10 cellular contexts compared by ENCODE assay signal in the genomic region with DNA sequence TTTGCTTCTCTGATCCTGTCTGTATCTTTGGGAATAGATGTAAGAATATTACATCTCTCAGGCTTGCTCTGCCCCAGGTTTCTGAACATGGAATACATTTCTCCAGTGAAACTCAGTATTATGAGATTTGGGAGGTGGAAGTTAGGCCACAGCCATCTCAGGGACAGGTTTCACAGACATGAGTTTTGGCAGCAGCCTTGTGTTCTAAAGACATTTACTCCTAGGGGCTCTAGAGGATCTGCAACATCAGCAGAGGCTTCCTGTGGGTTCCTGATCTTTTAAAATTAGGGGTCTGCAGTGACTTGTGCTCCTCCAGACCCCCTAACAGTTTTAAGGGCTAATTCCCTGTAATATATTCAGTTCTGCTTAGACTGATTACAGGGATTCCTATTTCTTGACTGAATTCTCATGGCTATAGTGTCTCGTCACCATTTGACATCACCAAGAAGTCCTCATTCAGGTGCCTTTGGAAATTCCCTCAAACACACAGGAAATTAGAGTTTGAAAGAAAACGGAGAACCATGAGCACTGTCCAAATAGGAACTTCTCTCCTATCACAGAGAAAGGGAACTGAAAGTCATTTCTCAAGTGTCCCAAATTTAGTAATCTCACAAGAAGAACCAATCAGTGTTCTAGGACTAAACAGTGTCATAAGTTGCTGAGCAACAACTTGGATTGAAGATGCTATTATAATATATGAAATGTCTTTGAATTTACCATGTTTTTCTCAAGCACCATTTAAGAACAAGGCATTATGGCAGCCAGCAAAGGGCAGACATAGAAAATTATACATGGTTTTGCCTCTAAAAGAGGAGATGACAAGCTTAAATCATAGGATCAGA. TPM values are rescaled to one million over a fixed set of nuclear protein-coding genes. Genes with fewer than 3 reads are reported as not detected.
DNase-seq lines count a peak whose midpoint lies in the region; ATAC-seq and TF ChIP-seq lines count a peak whose summit lies in the region.
"Had no signal": no experiment of that assay in that cellular context is flagged by ENCODE, and none has a peak within 500 bp of the region (broad histone marks: within the 10 kb centered on the region; RNA-seq: fewer than 3 reads in every experiment).

No MANE protein-coding gene starts in this region.

- H3K27me3 ChIP-seq in adrenal gland (no peaks in the 10 kb centered on the region), breast epithelium (no peaks in the 10 kb centered on the region)

- H3K9me3 Mint-ChIP-seq in activated CD4-positive, alpha-beta T cell treated with anti-CD3 and anti-CD28 coated beads for 36 hours (ENCODE audit: low read depth) = no peaks in the 10 kb centered on the region
- no peaks in the 10 kb centered on the region for H3K9me3 Mint-ChIP-seq in natural killer cell treated with Interleukin-12 subunit alpha and Interleukin-12 subunit beta and Interleukin-15 and Interleukin-18, amount 100 ng/mL, for 72 hours

- no peak overlapping the region for H3K4me3 ChIP-seq in adrenal gland
- no peak overlapping the region for H3K4me3 ChIP-seq in breast epithelium

- POLR2A ChIA-PET in activated CD4-positive, alpha-beta T cell treated with anti-CD3 and anti-CD28 coated beads for 36 hours (lab: Charles Lee) = no interaction called here

- intact Hi-C loops in activated CD4-positive, alpha-beta T cell treated with anti-CD3 and anti-CD28 coated beads for 36 hours (cut with DNase I, micrococcal nuclease) = no loop called here
- intact Hi-C loops in adrenal gland (cut with DNase I) = no loop called here
- intact Hi-C loops in breast epithelium (cut with DNase I; ENCODE audit: low total_unique reads) = no loop called here

- peak overlapping the region in 3 of 5 donors; percentile 1 to 77 (median 53) for H3K27ac ChIP-seq in adrenal gland
- H3K27ac ChIP-seq in breast epithelium = no peak overlapping the region

- ATAC-seq in activated CD4-positive, alpha-beta T cell treated with anti-CD3 and anti-CD28 coated beads for 36 hours = peak; percentile 60
- ATAC-seq in HG03159 (IDR thresholded peaks at IDR 0.05; ENCODE audit: unreplicated experiment) = peak; percentile 66
- peak; percentile 66 for ATAC-seq in natural killer cell treated with Interleukin-12 subunit alpha and Interleukin-12 subunit beta and Interleukin-15 and Interleukin-18, amount 100 ng/mL, for 72 hours

- TF ChIP-seq POLR2A in adrenal gland (IDR thresholded peaks at IDR 0.05) (peak in 1 of 2 donors; percentile 43), breast epithelium (IDR thresholded peaks at IDR 0.05) (no peak)

- H3K4me1 ChIP-seq in adrenal gland (replicated peaks in 1 of 2) (peaks cover 0 to 7% of the 10 kb centered on the region in 2 donors), breast epithelium (no peaks in the 10 kb centered on the region)

- no peaks in the 10 kb centered on the region for H3K36me3 Mint-ChIP-seq in activated CD4-positive, alpha-beta T cell treated with anti-CD3 and anti-CD28 coated beads for 36 hours (ENCODE audit: low read depth)
- peaks cover 9% of the 10 kb centered on the region for H3K36me3 Mint-ChIP-seq in natural killer cell treated with Interleukin-12 subunit alpha and Interleukin-12 subunit beta and Interleukin-15 and Interleukin-18, amount 100 ng/mL, for 72 hours

- DNase-seq in activated CD4-positive, alpha-beta T cell treated with anti-CD3 and anti-CD28 coated beads for 36 hours = no peak
- DNase-seq in activated CD4-positive, alpha-beta T cell treated with anti-CD3 and anti-CD28 coated beads for 48 hours = no peak
- DNase-seq in adrenal gland (no peak), breast epithelium (ENCODE audit: low spot score in 2 of 2) (no peak), DMS53 (lab: John Stamatoyannopoulos, UW) (no peak), NCI-H748 treated with DMSO at 0.1 percent for 48 hours (lab: John Stamatoyannopoulos, UW) (no peak)
- no peak for DNase-seq in natural killer cell treated with Interleukin-12 subunit alpha and Interleukin-12 subunit beta and Interleukin-15 and Interleukin-18, amount 100 ng/mL, for 72 hours (ENCODE audit: low spot score)

- peaks cover 18% of the 10 kb centered on the region for H3K27me3 Mint-ChIP-seq in activated CD4-positive, alpha-beta T cell treated with anti-CD3 and anti-CD28 coated beads for 36 hours
- H3K27me3 Mint-ChIP-seq in natural killer cell treated with Interleukin-12 subunit alpha and Interleukin-12 subunit beta and Interleukin-15 and Interleukin-18, amount 100 ng/mL, for 72 hours = peaks cover 0 to 13% of the 10 kb centered on the region in 2 donors

- no peak overlapping the region for H3K27ac Mint-ChIP-seq in activated CD4-positive, alpha-beta T cell treated with anti-CD3 and anti-CD28 coated beads for 36 hours
- H3K27ac Mint-ChIP-seq in natural killer cell treated with Interleukin-12 subunit alpha and Interleukin-12 subunit beta and Interleukin-15 and Interleukin-18, amount 100 ng/mL, for 72 hours = peak overlapping the region in 1 of 2 donors; percentile 73

- no peaks in the 10 kb centered on the region for H3K9me3 ChIP-seq in adrenal gland (replicated peaks in 1 of 3)
- H3K9me3 ChIP-seq in breast epithelium = no peaks in the 10 kb centered on the region

- no peak overlapping the region for H3K4me3 Mint-ChIP-seq in activated CD4-positive, alpha-beta T cell treated with anti-CD3 and anti-CD28 coated beads for 36 hours
- no peak overlapping the region for H3K4me3 Mint-ChIP-seq in natural killer cell treated with Interleukin-12 subunit alpha and Interleukin-12 subunit beta and Interleukin-15 and Interleukin-18, amount 100 ng/mL, for 72 hours

- no peak for TF ChIP-seq CTCF in adrenal gland (IDR thresholded peaks at IDR 0.05)
- TF ChIP-seq CTCF in breast epithelium (IDR thresholded peaks at IDR 0.05) = no peak

- H3K4me1 Mint-ChIP-seq in activated CD4-positive, alpha-beta T cell treated with anti-CD3 and anti-CD28 coated beads for 36 hours = peaks cover 6% of the 10 kb centered on the region
- peaks cover 10 to 25% of the 10 kb centered on the region in 2 donors for H3K4me1 Mint-ChIP-seq in natural killer cell treated with Interleukin-12 subunit alpha and Interleukin-12 subunit beta and Interleukin-15 and Interleukin-18, amount 100 ng/mL, for 72 hours (ENCODE audit: low read depth in 2 of 2)

- no peaks in the 10 kb centered on the region for H3K36me3 ChIP-seq in adrenal gland (replicated peaks in 1 of 2)
- no peaks in the 10 kb centered on the region for H3K36me3 ChIP-seq in breast epithelium

- CTCF ChIA-PET in activated CD4-positive, alpha-beta T cell treated with anti-CD3 and anti-CD28 coated beads for 36 hours (lab: Charles Lee) = interaction anchor here (1.1 kb wide), 1 partner anchor 255 kb away, joined by 3 read pairs; no protein-coding TSS in a partner anchor

- WGBS in adrenal gland, 4 donors = 44 to 56% (median 52%) methylated on average over 2 of the region's 2 CpGs

RNA-seq across cellular contexts. Expression of a gene that starts 2.5 kb away (rescaled TPM):
- 1 to 10 TPM; 4.3 to 6.0 TPM for total RNA-seq in activated CD4-positive, alpha-beta T cell treated with anti-CD3 and anti-CD28 coated beads for 36 hours
- total RNA-seq in adrenal gland (1,000 to 10,000 TPM in 1 of 8 donors, 100 to 1,000 TPM in 7; 186 to 1,447 (median 645) TPM), breast epithelium (100 to 1,000 TPM; 237 to 259 (median 238) TPM)
- polyA plus RNA-seq in adrenal gland = 100 to 1,000 TPM; 101 to 572 (median 129) TPM
- total RNA-seq in natural killer cell treated with Interleukin-12 subunit alpha and Interleukin-12 subunit beta and Interleukin-15 and Interleukin-18, amount 100 ng/mL, for 72 hours = 100 to 1,000 TPM in 1 of 2 donors, 10 to 100 TPM in 1; 28.4 to 184 TPM

RNA-seq across cellular contexts. Expression of a gene that starts 30.2 kb away (rescaled TPM):
- not detected for total RNA-seq in activated CD4-positive, alpha-beta T cell treated with anti-CD3 and anti-CD28 coated beads for 36 hours
- total RNA-seq in adrenal gland (under 1 TPM in 1 of 8 donors, not detected in 7; 0.31 TPM), breast epithelium (not detected)
- polyA plus RNA-seq in adrenal gland = not detected
- total RNA-seq in natural killer cell treated with Interleukin-12 subunit alpha and Interleukin-12 subunit beta and Interleukin-15 and Interleukin-18, amount 100 ng/mL, for 72 hours = not detected
- total RNA-seq: T-helper 2 cell treated with Interferon-gamma antibody and Interleukin-4, amounts not matched to agents 100 ng/mL and 5 ng/mL, for 36 hours had no signal
- polyA plus RNA-seq: keratinocyte had no signal

Comparison
In these comparisons a context has a peak if more than half of its experiments do, and no peak if none do; other contexts are left out.
1. H3K27ac ChIP-seq: peak in adrenal gland (3 of 5); none in breast epithelium (0 of 2).
2. RNA of a gene that starts 2.5 kb away (total RNA-seq): 186 to 1,447 TPM in adrenal gland, 237 to 259 TPM in breast epithelium and 28.4 to 184 TPM in natural killer cell treated with Interleukin-12 subunit alpha and Interleukin-12 subunit beta and Interleukin-15 and Interleukin-18, amount 100 ng/mL, for 72 hours; 4.3 to 6.0 TPM in activated CD4-positive, alpha-beta T cell treated with anti-CD3 and anti-CD28 coated beads for 36 hours; every median in the first group is over 4 times any median in the second.
3. Peak in every context shown above with its lines, with median percentiles within 50 percentile points of each other: ATAC-seq.